30 cellular contexts compared by ENCODE assay signal in genomic region chr6:150299873-150300485, GRCh38.
DNase-seq lines count a peak whose midpoint lies in the region; ATAC-seq and TF ChIP-seq lines count a peak whose summit lies in the region.
"Had no signal": no experiment of that assay in that cellular context is flagged by ENCODE, and none has a peak within 500 bp of the region (broad histone marks: within the 10 kb centered on the region; RNA-seq: fewer than 3 reads in every experiment).

No MANE protein-coding gene starts in this region.

- DNase-seq in heart left ventricle, result peak in 2 of 5 donors; percentile 27 to 47
- DNase-seq in right atrium auricular region (ENCODE audit: low spot score), result no peak
- DNase-seq in NCI-H345 treated with DMSO at 0.1 percent for 48 hours (lab: John Stamatoyannopoulos, UW; ENCODE audit: unreplicated experiment), result peak; percentile 5
- DNase-seq in myocyte (ENCODE audit: low read depth), result peak; percentile 65
- no peak for DNase-seq in upper lobe of right lung
- no peak for DNase-seq in H9
- no peak for DNase-seq in kidney glomerular epithelial cell (lab: John Stamatoyannopoulos, UW)
- DNase-seq: activated CD4-positive, alpha-beta T cell treated with anti-CD3 and anti-CD28 coated beads for 4 hours; AML-193; amygdala; CD4-positive, alpha-beta memory T cell; EL; esophagus squamous epithelium; foreskin keratinocyte; natural killer cell; NCI-H146; NCI-H748 treated with DMSO at 0.1 percent for 48 hours; retina; spleen; stimulated activated CD4-positive, alpha-beta T cell treated with anti-CD3 and anti-CD28 coated beads, Interleukin-2, amount 100 ng/mL, for 24 hours; T-helper 9 cell; uterus had no signal

- no peak overlapping the region for H3K23ac ChIP-seq in H9 (ENCODE audit: insufficient read length, low read depth, low read length)

- H4K20me1 ChIP-seq in H9 (ENCODE audit: control insufficient read depth, insufficient read depth, insufficient read length), result no peaks in the 10 kb centered on the region

- ATAC-seq in heart left ventricle (peak; percentile 45 to 67 (median 52)), upper lobe of right lung (peak; percentile 15), HG03439 (IDR thresholded peaks at IDR 0.05; ENCODE audit: unreplicated experiment) (no peak)
- ATAC-seq: activated naive CD4-positive, alpha-beta T cell treated with anti-CD3 and anti-CD28 coated beads, Interleukin-2, amount 50 U/mL, for 72 hours; foreskin keratinocyte; natural killer cell; Panc1 had no signal

- H3T11ph ChIP-seq in H9 (ENCODE audit: low read length), result no peak overlapping the region

- H3K18ac ChIP-seq in H9 (ENCODE audit: insufficient read length, low read depth, low read length), result no peak overlapping the region

- H2BK5ac ChIP-seq in H9 (ENCODE audit: insufficient read length, low read length), result no peak overlapping the region

- no peak overlapping the region for H3K4me2 ChIP-seq in H9 (ENCODE audit: insufficient read depth, insufficient read length, low read length)

- H3K9me3 ChIP-seq in heart left ventricle, result peaks cover 0 to 20% (median 12%) of the 10 kb centered on the region in 12 donors
- H3K9me3 ChIP-seq in right atrium auricular region, result peaks cover 0 to 14% of the 10 kb centered on the region in 2 donors
- no peaks in the 10 kb centered on the region for H3K9me3 ChIP-seq in upper lobe of right lung
- peaks cover 13% of the 10 kb centered on the region for H3K9me3 ChIP-seq in H9 (ENCODE audit: control insufficient read depth, low read depth, low read length)

- intact Hi-C loops in heart left ventricle (cut with DNase I), result no loop called here
- intact Hi-C loops in upper lobe of right lung (cut with DNase I), result no loop called here

- H2BK20ac ChIP-seq in H9 (ENCODE audit: low read depth, low read length, poor library complexity, severe bottlenecking), result no peak overlapping the region

- no peak overlapping the region for H2AK5ac ChIP-seq in H9 (ENCODE audit: insufficient read length, low read length)

- 57 to 75% (median 67%) methylated on average over 10 of the region's 10 CpGs for WGBS in heart left ventricle, 4 donors
- no CpG with 5 or more reads among the region's 10 CpGs for WGBS in H9 (ENCODE audit: extremely low coverage, insufficient read length, low lambda C conversion rate)

- H3K4me1 Mint-ChIP-seq in H9, result no peaks in the 10 kb centered on the region
- H3K4me1 Mint-ChIP-seq: CD4-positive, alpha-beta memory T cell; natural killer cell had no signal

- H3K36me3 ChIP-seq in heart left ventricle (no peaks in the 10 kb centered on the region), right atrium auricular region (no peaks in the 10 kb centered on the region), upper lobe of right lung (no peaks in the 10 kb centered on the region)
- H3K36me3 ChIP-seq: esophagus squamous epithelium, SJSA1, spleen, uterus had no signal

- H3K27ac Mint-ChIP-seq in H9, result no peak overlapping the region
- H3K27ac Mint-ChIP-seq: activated naive CD4-positive, alpha-beta T cell treated with anti-CD3 and anti-CD28 coated beads, Interleukin-2, amount 50 U/mL, for 72 hours; CD4-positive, alpha-beta memory T cell; natural killer cell; stimulated activated naive CD8-positive, alpha-beta T cell treated with anti-CD3 and anti-CD28 coated beads, Interleukin-15, Interleukin-2, amounts not matched to agents 100 ng/mL and 50 ng/mL, for 24 hours had no signal

- H3K9me3 Mint-ChIP-seq in H9, result peaks cover 19 to 28% of the 10 kb centered on the region in 2 experiments

- H3K23me2 ChIP-seq in H9 (ENCODE audit: insufficient read length, low read depth, low read length, poor library complexity, severe bottlenecking), result no peaks in the 10 kb centered on the region

- no peak overlapping the region for H3K56ac ChIP-seq in H9 (ENCODE audit: insufficient read length, low read depth, low read length)

- H3K27me3 Mint-ChIP-seq in H9 (ENCODE audit: low read depth), result peaks cover 10% of the 10 kb centered on the region

- no peak overlapping the region for H3K14ac ChIP-seq in H9 (ENCODE audit: insufficient read depth, low read length)

- H3K27me3 ChIP-seq in heart left ventricle, result no peaks in the 10 kb centered on the region
- no peaks in the 10 kb centered on the region for H3K27me3 ChIP-seq in right atrium auricular region
- no peaks in the 10 kb centered on the region for H3K27me3 ChIP-seq in upper lobe of right lung
- H3K27me3 ChIP-seq in H9 (ENCODE audit: insufficient read depth, low read length), result no peaks in the 10 kb centered on the region
- H3K27me3 ChIP-seq: foreskin keratinocyte, SJSA1, uterus had no signal

- peaks cover 8 to 19% (median 8%) of the 10 kb centered on the region in 3 experiments for H3K36me3 Mint-ChIP-seq in H9 (ENCODE audit: insufficient read depth in 1 of 3, low read depth in 3 of 3)
- H3K36me3 Mint-ChIP-seq: natural killer cell had no signal

- no peak overlapping the region for H3K4ac ChIP-seq in H9 (ENCODE audit: low read depth, low read length)

- no peak overlapping the region for H4K91ac ChIP-seq in H9 (ENCODE audit: insufficient read length, low read depth, low read length)

- no peaks in the 10 kb centered on the region for H3K79me2 ChIP-seq in H9 (ENCODE audit: insufficient read depth, low read length)

- H4K5ac ChIP-seq in H9 (ENCODE audit: insufficient read length, low read depth, low read length), result no peak overlapping the region

- H3K4me3 ChIP-seq in heart left ventricle, result no peak overlapping the region
- H3K4me3 ChIP-seq in right atrium auricular region, result no peak overlapping the region
- no peak overlapping the region for H3K4me3 ChIP-seq in upper lobe of right lung
- H3K4me3 ChIP-seq: esophagus squamous epithelium, lung, SJSA1, spleen, uterus had no signal

- H3K27ac ChIP-seq in heart left ventricle, result no peak overlapping the region
- no peak overlapping the region for H3K27ac ChIP-seq in right atrium auricular region
- no peak overlapping the region for H3K27ac ChIP-seq in upper lobe of right lung
- H3K27ac ChIP-seq in H9 (ENCODE audit: insufficient read length, low read depth, low read length), result no peak overlapping the region
- H3K27ac ChIP-seq: esophagus squamous epithelium, foreskin keratinocyte, HL-60, SJSA1, spleen, uterus, VCaP had no signal

- H3K4me3 Mint-ChIP-seq in H9, result no peak overlapping the region
- H3K4me3 Mint-ChIP-seq: CD4-positive, alpha-beta memory T cell; natural killer cell; stimulated activated naive CD8-positive, alpha-beta T cell treated with anti-CD3 and anti-CD28 coated beads, Interleukin-15, Interleukin-2, amounts not matched to agents 100 ng/mL and 50 ng/mL, for 24 hours had no signal

- no peaks in the 10 kb centered on the region for H3K4me1 ChIP-seq in heart left ventricle
- H3K4me1 ChIP-seq in right atrium auricular region, result no peaks in the 10 kb centered on the region
- no peaks in the 10 kb centered on the region for H3K4me1 ChIP-seq in upper lobe of right lung
- no peaks in the 10 kb centered on the region for H3K4me1 ChIP-seq in H9 (ENCODE audit: insufficient read depth, low read length)
- H3K4me1 ChIP-seq: spleen, uterus had no signal

- TF ChIP-seq CTCF in heart left ventricle (IDR thresholded peaks at IDR 0.05) (no peak), right atrium auricular region (IDR thresholded peaks at IDR 0.05) (no peak), upper lobe of right lung (IDR thresholded peaks at IDR 0.05) (no peak), H9 (conservative IDR thresholded peaks at IDR 0.05) (no peak)

- no peak overlapping the region for H2AFZ ChIP-seq in H9 (ENCODE audit: low read length)

- TF ChIP-seq POLR2A in heart left ventricle (IDR thresholded peaks at IDR 0.05), result no peak

- H3K9ac ChIP-seq in H9 (ENCODE audit: extremely low read depth, insufficient read length, low read length), result no peak overlapping the region

- no peaks in the 10 kb centered on the region for H3K79me1 ChIP-seq in H9 (ENCODE audit: insufficient read depth, low read depth, low read length, poor library complexity, severe bottlenecking)

- H2BK15ac ChIP-seq in H9 (ENCODE audit: low read depth, low read length), result no peak overlapping the region

- H4K8ac ChIP-seq in H9 (replicated peaks; ENCODE audit: insufficient read length, low read depth, low read length), result no peak overlapping the region

- no peak overlapping the region for H2BK12ac ChIP-seq in H9 (ENCODE audit: insufficient read length, low read depth, low read length)

- no peak overlapping the region for H2BK120ac ChIP-seq in H9 (ENCODE audit: low read depth, low read length, poor library complexity, severe bottlenecking)

Comparison
In these comparisons a context has a peak if more than half of its experiments do, and no peak if none do; other contexts are left out.
1. DNase-seq: peak in NCI-H345 treated with DMSO at 0.1 percent for 48 hours (single experiment) and myocyte (single experiment); none in right atrium auricular region (single experiment), upper lobe of right lung (single experiment), H9 (single experiment) and kidney glomerular epithelial cell (single experiment).